Comparison of ENCODE assay signal across 3 cellular contexts in the genomic region with DNA sequence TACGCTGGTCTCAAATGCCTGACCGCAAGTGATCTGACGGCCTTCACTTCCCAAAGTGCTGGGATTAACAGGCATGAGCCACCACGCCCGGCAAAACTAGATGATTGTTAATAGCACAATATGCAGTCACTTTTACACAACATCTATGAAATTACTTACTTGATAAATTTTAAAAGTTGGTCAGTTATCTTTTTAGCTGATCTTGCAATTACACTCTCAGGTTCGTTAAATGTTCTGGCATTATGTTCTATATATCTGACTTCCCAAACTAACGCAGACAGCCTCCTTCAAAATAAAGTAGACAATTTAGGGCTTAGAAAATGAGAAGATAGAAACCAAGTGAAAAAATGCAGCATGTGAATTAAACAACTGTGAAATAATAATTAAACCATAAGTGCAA.
TF ChIP-seq lines count a peak whose summit lies in the region.

No MANE protein-coding gene starts in this region.

TF ChIP-seq in HepG2, 621 proteins besides CTCF, POLR2A, EP300 and RAD21:
- TF ChIP-seq MAFF (IDR thresholded peaks at IDR 0.05; ENCODE audit: low read depth, low read length) (peak; percentile 92), BORCS8-MEF2B (CRISPR knock-in tag; IDR thresholded peaks at IDR 0.05) (no peak), KDM6A (CRISPR knock-in tag; IDR thresholded peaks at IDR 0.05; ENCODE audit: low read depth) (no peak), MAFK (conservative IDR thresholded peaks at IDR 0.05 in 1 of 2, IDR thresholded peaks at IDR 0.05 in 1 of 2; ENCODE audit: low read length in 2 of 2) (peak; percentile 84 to 95), ZNF749 (CRISPR knock-in tag; IDR thresholded peaks at IDR 0.05; ENCODE audit: borderline replicate concordance) (no peak), MED1 (CRISPR knock-in tag; IDR thresholded peaks at IDR 0.05) (no peak), TGIF2 (CRISPR knock-in tag; IDR thresholded peaks at IDR 0.05) (no peak), ZNF232 (CRISPR knock-in tag; IDR thresholded peaks at IDR 0.05; ENCODE audit: borderline replicate concordance) (no peak), SOX6 (IDR thresholded peaks at IDR 0.05) (no peak), SOX6 (CRISPR knock-in tag; IDR thresholded peaks at IDR 0.05) (no peak), ZBTB7B (CRISPR knock-in tag; IDR thresholded peaks at IDR 0.05) (no peak)
- TF ChIP-seq, protein P1, sequence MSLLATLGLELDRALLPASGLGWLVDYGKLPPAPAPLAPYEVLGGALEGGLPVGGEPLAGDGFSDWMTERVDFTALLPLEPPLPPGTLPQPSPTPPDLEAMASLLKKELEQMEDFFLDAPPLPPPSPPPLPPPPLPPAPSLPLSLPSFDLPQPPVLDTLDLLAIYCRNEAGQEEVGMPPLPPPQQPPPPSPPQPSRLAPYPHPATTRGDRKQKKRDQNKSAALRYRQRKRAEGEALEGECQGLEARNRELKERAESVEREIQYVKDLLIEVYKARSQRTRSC (CRISPR knock-in tag; IDR thresholded peaks at IDR 0.05; ENCODE audit: low read depth) = no peak
- TF ChIP-seq, protein P2, sequence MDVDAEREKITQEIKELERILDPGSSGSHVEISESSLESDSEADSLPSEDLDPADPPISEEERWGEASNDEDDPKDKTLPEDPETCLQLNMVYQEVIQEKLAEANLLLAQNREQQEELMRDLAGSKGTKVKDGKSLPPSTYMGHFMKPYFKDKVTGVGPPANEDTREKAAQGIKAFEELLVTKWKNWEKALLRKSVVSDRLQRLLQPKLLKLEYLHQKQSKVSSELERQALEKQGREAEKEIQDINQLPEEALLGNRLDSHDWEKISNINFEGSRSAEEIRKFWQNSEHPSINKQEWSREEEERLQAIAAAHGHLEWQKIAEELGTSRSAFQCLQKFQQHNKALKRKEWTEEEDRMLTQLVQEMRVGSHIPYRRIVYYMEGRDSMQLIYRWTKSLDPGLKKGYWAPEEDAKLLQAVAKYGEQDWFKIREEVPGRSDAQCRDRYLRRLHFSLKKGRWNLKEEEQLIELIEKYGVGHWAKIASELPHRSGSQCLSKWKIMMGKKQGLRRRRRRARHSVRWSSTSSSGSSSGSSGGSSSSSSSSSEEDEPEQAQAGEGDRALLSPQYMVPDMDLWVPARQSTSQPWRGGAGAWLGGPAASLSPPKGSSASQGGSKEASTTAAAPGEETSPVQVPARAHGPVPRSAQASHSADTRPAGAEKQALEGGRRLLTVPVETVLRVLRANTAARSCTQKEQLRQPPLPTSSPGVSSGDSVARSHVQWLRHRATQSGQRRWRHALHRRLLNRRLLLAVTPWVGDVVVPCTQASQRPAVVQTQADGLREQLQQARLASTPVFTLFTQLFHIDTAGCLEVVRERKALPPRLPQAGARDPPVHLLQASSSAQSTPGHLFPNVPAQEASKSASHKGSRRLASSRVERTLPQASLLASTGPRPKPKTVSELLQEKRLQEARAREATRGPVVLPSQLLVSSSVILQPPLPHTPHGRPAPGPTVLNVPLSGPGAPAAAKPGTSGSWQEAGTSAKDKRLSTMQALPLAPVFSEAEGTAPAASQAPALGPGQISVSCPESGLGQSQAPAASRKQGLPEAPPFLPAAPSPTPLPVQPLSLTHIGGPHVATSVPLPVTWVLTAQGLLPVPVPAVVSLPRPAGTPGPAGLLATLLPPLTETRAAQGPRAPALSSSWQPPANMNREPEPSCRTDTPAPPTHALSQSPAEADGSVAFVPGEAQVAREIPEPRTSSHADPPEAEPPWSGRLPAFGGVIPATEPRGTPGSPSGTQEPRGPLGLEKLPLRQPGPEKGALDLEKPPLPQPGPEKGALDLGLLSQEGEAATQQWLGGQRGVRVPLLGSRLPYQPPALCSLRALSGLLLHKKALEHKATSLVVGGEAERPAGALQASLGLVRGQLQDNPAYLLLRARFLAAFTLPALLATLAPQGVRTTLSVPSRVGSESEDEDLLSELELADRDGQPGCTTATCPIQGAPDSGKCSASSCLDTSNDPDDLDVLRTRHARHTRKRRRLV (CRISPR knock-in tag; IDR thresholded peaks at IDR 0.05) = no peak

TF ChIP-seq in IMR-90, 13 proteins besides CTCF, POLR2A, EP300 and RAD21:
- TF ChIP-seq RFX5 (IDR thresholded peaks at IDR 0.05; ENCODE audit: low read depth, low read length) (no peak), MAFK (IDR thresholded peaks at IDR 0.05; ENCODE audit: low read depth, low read length) (peak; percentile 89)

TF ChIP-seq in H1, 55 proteins besides CTCF, POLR2A, EP300 and RAD21:
- no peak for TF ChIP-seq FOSL1 (IDR thresholded peaks at IDR 0.05; ENCODE audit: insufficient read depth, low read depth, low read length)
- TF ChIP-seq MAFK (IDR thresholded peaks at IDR 0.05; ENCODE audit: low read depth, low read length) = peak; percentile 25; the same call in 1 of the 2 replicates
TF ChIP-seq in H1: peak in this region for 1.
